13 cellular contexts compared by ENCODE assay signal in genomic region chr5:72281430-72281763, GRCh38. TPM values are rescaled to one million over a fixed set of nuclear protein-coding genes. Genes with fewer than 3 reads are reported as not detected.
A peak's percentile ranks its signal among the peaks of the same experiment; 100 is the strongest.
DNase-seq lines count a peak whose midpoint lies in the region; ATAC-seq and TF ChIP-seq lines count a peak whose summit lies in the region.
"Had no signal": no experiment of that assay in that cellular context is flagged by ENCODE, and none has a peak within 500 bp of the region (broad histone marks: within the 10 kb centered on the region; RNA-seq: fewer than 3 reads in every experiment).

No MANE protein-coding gene starts in this region.

- peaks cover 19% of the 10 kb centered on the region; the same call in 1 of the 2 replicates for H3F3A ChIP-seq in SU-DHL-6 (ENCODE audit: insufficient read depth)
- H3F3A ChIP-seq in smooth muscle cell (ENCODE audit: low read depth): peaks cover 39% of the 10 kb centered on the region

- no peaks in the 10 kb centered on the region for H3K27me3 ChIP-seq in SU-DHL-6 (ENCODE audit: low read length)
- H3K27me3 ChIP-seq in smooth muscle cell (ENCODE audit: low read depth): no peaks in the 10 kb centered on the region
- H3K27me3 ChIP-seq in colonic mucosa: no peaks in the 10 kb centered on the region
- H3K27me3 ChIP-seq: neural progenitor cell had no signal

- WGBS in smooth muscle cell (ENCODE audit: low lambda C conversion rate): 53% methylated on average over 1 of the region's 1 CpG

- peaks cover 20% of the 10 kb centered on the region for H3K4me1 ChIP-seq in smooth muscle cell (ENCODE audit: low read depth)
- H3K4me1 ChIP-seq in colonic mucosa: no peaks in the 10 kb centered on the region
- H3K4me1 ChIP-seq: neural progenitor cell had no signal

- TF ChIP-seq CTCF in SU-DHL-6 (IDR thresholded peaks at IDR 0.05; ENCODE audit: insufficient read depth, low read length, poor library complexity, severe bottlenecking) (no peak), smooth muscle cell (IDR thresholded peaks at IDR 0.05; ENCODE audit: borderline replicate concordance, insufficient read depth, poor library complexity, severe bottlenecking) (no peak), colonic mucosa (IDR thresholded peaks at IDR 0.05) (no peak)

- H3K27ac ChIP-seq in SU-DHL-6 (ENCODE audit: low read depth, low read length) (peak overlapping the region; percentile 30; the same call in 1 of the 2 replicates), smooth muscle cell (ENCODE audit: low read depth) (peak overlapping the region; percentile 89), colonic mucosa (no peak overlapping the region)
- H3K27ac ChIP-seq: KMS-11, neural progenitor cell had no signal

- no peaks in the 10 kb centered on the region for H4K20me1 ChIP-seq in SU-DHL-6 (ENCODE audit: low read depth, low read length)
- H4K20me1 ChIP-seq in smooth muscle cell (ENCODE audit: low read depth): no peaks in the 10 kb centered on the region

- intact Hi-C loops in left ventricle myocardium superior (cut with micrococcal nuclease): no loop called here
- intact Hi-C loops in colonic mucosa (cut with DNase I): no loop called here

- no peaks in the 10 kb centered on the region for H3K9me3 ChIP-seq in SU-DHL-6 (ENCODE audit: insufficient read depth, low read length)
- H3K9me3 ChIP-seq in smooth muscle cell (replicated peaks; ENCODE audit: low read depth): no peaks in the 10 kb centered on the region
- no peaks in the 10 kb centered on the region for H3K9me3 ChIP-seq in colonic mucosa

- in situ Hi-C loops in G401 (cut with HindIII; ENCODE audit: low sequenced_read_pairs): no loop called here

- no peak overlapping the region for H2AFZ ChIP-seq in SU-DHL-6 (ENCODE audit: low read depth, low read length, severe bottlenecking)
- H2AFZ ChIP-seq in smooth muscle cell (ENCODE audit: low read depth): no peak overlapping the region
- H2AFZ ChIP-seq: neural progenitor cell had no signal

- DNase-seq in G401 (ENCODE audit: low spot score) (peak; percentile 46), left ventricle myocardium superior (no peak), smooth muscle cell (lab: John Stamatoyannopoulos, UW; ENCODE audit: unreplicated experiment) (no peak), colonic mucosa (no peak), NCI-H2107 treated with DMSO at 0.1 percent for 48 hours (lab: John Stamatoyannopoulos, UW; ENCODE audit: unreplicated experiment) (no peak), GM03348 (ENCODE audit: low spot score) (no peak)
- DNase-seq: activated CD4-positive, CD25-positive, alpha-beta regulatory T cell; stimulated activated naive CD8-positive, alpha-beta T cell treated with anti-CD3 and anti-CD28 coated beads, Interleukin-15, amount 100 ng/mL, for 72 hours had no signal

- H3K4me2 ChIP-seq in SU-DHL-6 (ENCODE audit: low read depth, low read length, poor library complexity, severe bottlenecking) (no peak overlapping the region), smooth muscle cell (peak overlapping the region; percentile 50)
- H3K4me2 ChIP-seq: neural progenitor cell had no signal

- H3K36me3 ChIP-seq in SU-DHL-6 (ENCODE audit: low read length): peaks cover 48% of the 10 kb centered on the region
- H3K36me3 ChIP-seq in smooth muscle cell (ENCODE audit: low read depth): peaks cover under 1% of the 10 kb centered on the region
- no peaks in the 10 kb centered on the region for H3K36me3 ChIP-seq in colonic mucosa

- H3K9me2 ChIP-seq in SU-DHL-6 (replicated peaks; ENCODE audit: insufficient read depth, low read length): no peaks in the 10 kb centered on the region

- H3K79me2 ChIP-seq in SU-DHL-6 (ENCODE audit: insufficient read depth, low read length) (peaks cover 34% of the 10 kb centered on the region), smooth muscle cell (ENCODE audit: low read depth) (peaks cover 5% of the 10 kb centered on the region)

- H3K9ac ChIP-seq in SU-DHL-6 (ENCODE audit: low read length) (no peak overlapping the region), smooth muscle cell (ENCODE audit: low read depth) (peak overlapping the region; percentile 43), colonic mucosa (ENCODE audit: low read depth in 2 of 2, low read length in 2 of 2) (no peak overlapping the region)
- H3K9ac ChIP-seq: KMS-11, neural progenitor cell had no signal

- peak; percentile 47 for ATAC-seq in left ventricle myocardium superior
- ATAC-seq in GM18519 (IDR thresholded peaks at IDR 0.05; ENCODE audit: low FRiP score, unreplicated experiment): no peak
- ATAC-seq: stimulated activated naive CD8-positive, alpha-beta T cell treated with anti-CD3 and anti-CD28 coated beads, Interleukin-15, amount 100 ng/mL, for 72 hours had no signal

- H3K4me3 ChIP-seq in SU-DHL-6 (ENCODE audit: insufficient read depth, low read length, poor library complexity, severe bottlenecking) (no peak overlapping the region), smooth muscle cell (no peak overlapping the region), colonic mucosa (no peak overlapping the region)
- H3K4me3 ChIP-seq: neural progenitor cell, skin epidermis had no signal

RNA-seq across cellular contexts. Expression of gene MRPS27, which starts 38.6 kb away (rescaled TPM):
- total RNA-seq in G401 (2014; rRNA removed; shearing (Covaris generic)): 155 and 193 TPM in 2 replicates
- total RNA-seq in left ventricle myocardium superior: 80.1 TPM
- total RNA-seq in smooth muscle cell: 38.3 and 47.8 TPM in 2 replicates
- polyA plus RNA-seq in smooth muscle cell: 36.7 and 41.0 TPM in 2 replicates
- 10 to 100 TPM; 46.3 to 56.6 TPM for total RNA-seq in colonic mucosa

RNA-seq across cellular contexts. Expression of gene PTCD2, which starts 38.8 kb away (rescaled TPM):
- 13.2 and 19.9 TPM in 2 replicates for total RNA-seq in G401 (2014; rRNA removed; shearing (Covaris generic))
- total RNA-seq in left ventricle myocardium superior: 17.7 TPM
- 8.5 and 10.0 TPM in 2 replicates for total RNA-seq in smooth muscle cell
- polyA plus RNA-seq in smooth muscle cell: 4.7 and 6.3 TPM in 2 replicates
- total RNA-seq in colonic mucosa: 1 to 10 TPM; 4.4 to 7.8 TPM
